ENCODE assay signal across 1 cellular context in genomic region chr17:44343510-44344209, GRCh38.
A peak's percentile ranks its signal among the peaks of the same experiment; 100 is the strongest.
TF ChIP-seq lines count a peak whose summit lies in the region.

No MANE protein-coding gene starts in this region.

TF ChIP-seq in HepG2, 621 proteins besides CTCF, POLR2A, EP300 and RAD21:
- TF ChIP-seq JUNB (CRISPR knock-in tag; IDR thresholded peaks at IDR 0.05; ENCODE audit: borderline replicate concordance) = 0 out of 2 replicates have a peak, but pooled peaks have one; percentile 26
- TF ChIP-seq TRIM24 (CRISPR knock-in tag; IDR thresholded peaks at IDR 0.05) = no peak
- TF ChIP-seq, protein P1, sequence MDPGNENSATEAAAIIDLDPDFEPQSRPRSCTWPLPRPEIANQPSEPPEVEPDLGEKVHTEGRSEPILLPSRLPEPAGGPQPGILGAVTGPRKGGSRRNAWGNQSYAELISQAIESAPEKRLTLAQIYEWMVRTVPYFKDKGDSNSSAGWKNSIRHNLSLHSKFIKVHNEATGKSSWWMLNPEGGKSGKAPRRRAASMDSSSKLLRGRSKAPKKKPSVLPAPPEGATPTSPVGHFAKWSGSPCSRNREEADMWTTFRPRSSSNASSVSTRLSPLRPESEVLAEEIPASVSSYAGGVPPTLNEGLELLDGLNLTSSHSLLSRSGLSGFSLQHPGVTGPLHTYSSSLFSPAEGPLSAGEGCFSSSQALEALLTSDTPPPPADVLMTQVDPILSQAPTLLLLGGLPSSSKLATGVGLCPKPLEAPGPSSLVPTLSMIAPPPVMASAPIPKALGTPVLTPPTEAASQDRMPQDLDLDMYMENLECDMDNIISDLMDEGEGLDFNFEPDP (CRISPR knock-in tag; conservative IDR thresholded peaks at IDR 0.05) = 0 out of 2 replicates have a peak, but pooled peaks have one; percentile 41
- no peak for TF ChIP-seq ZNF781 (CRISPR knock-in tag; IDR thresholded peaks at IDR 0.05; ENCODE audit: borderline replicate concordance, not compliant biosample characterization)
